13 cellular contexts compared by ENCODE assay signal in the genomic region with DNA sequence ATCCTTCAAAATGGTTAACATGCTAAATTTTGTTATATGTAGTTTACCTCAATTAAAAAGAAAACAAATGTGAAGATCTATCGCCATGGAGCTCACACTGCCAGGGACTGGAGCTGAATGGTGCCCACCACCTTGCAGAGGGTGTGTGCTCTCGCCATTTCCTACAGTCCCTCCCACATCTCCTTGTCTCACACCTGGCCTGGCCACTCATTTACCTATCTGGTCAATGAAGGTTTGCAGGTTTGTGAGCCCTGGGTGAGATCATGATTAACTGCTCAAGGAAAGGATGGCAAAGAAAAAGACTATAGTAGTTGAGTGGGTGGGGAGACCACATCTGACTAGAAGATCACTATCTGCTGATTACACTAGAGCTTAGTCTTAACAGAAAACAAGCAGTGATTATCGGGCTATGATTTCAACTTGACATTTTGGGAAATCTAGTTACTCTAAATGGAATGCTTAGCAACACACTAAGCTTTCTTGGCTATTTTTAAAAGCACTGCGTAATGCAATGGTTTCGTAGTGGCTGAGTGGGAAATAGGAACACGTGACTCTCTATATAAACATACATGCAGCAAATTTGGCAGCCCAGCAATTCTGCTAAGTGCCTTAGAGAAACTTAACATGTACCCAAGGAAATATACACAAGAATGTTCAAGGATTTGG. TPM values are rescaled to one million over a fixed set of nuclear protein-coding genes. Genes with fewer than 3 reads are reported as not detected.
DNase-seq lines count a peak whose midpoint lies in the region; ATAC-seq, FAIRE-seq and TF ChIP-seq lines count a peak whose summit lies in the region.
"Had no signal": no experiment of that assay in that cellular context is flagged by ENCODE, and none has a peak within 500 bp of the region (broad histone marks: within the 10 kb centered on the region; RNA-seq: fewer than 3 reads in every experiment).

No MANE protein-coding gene starts in this region.

- peaks cover 8% of the 10 kb centered on the region for H3K36me3 Mint-ChIP-seq in astrocyte (ENCODE audit: low read depth, unreplicated experiment)

- H3K9me3 ChIP-seq in astrocyte (ENCODE audit: insufficient read depth, low read depth, low read length) (no peaks in the 10 kb centered on the region), heart left ventricle (no peaks in the 10 kb centered on the region)

- peak overlapping the region; percentile 37 for H3K4me2 ChIP-seq in astrocyte (ENCODE audit: low read length)

- peaks cover 18% of the 10 kb centered on the region for H3K4me1 Mint-ChIP-seq in astrocyte (ENCODE audit: low read depth, unreplicated experiment)

- H3K36me3 ChIP-seq in astrocyte (ENCODE audit: insufficient read depth, low read length) (peaks cover 20% of the 10 kb centered on the region), heart left ventricle (peaks cover 0 to 52% (median 20%) of the 10 kb centered on the region in 9 donors)

- intact Hi-C loops in heart left ventricle (cut with DNase I): loop anchor here in 4 of 10 donors (5.0 to 10.0 kb wide), 4 partner anchors 152 to 684 kb away; a partner anchor contains a TSS

- no peak for TF ChIP-seq POLR2A in GM12892 (IDR thresholded peaks at IDR 0.05; ENCODE audit: low read depth, low read length)
- no peak for TF ChIP-seq POLR2A in heart left ventricle (IDR thresholded peaks at IDR 0.05)

- H3K4me1 ChIP-seq in astrocyte (ENCODE audit: insufficient read depth, low read length) (peaks cover 22% of the 10 kb centered on the region), heart left ventricle (peaks cover 0 to 36% (median 16%) of the 10 kb centered on the region in 12 donors)

- ATAC-seq in heart left ventricle: peak; percentile 73 to 84 (median 80)
- no peak for ATAC-seq in HG02678 (IDR thresholded peaks at IDR 0.05; ENCODE audit: unreplicated experiment)

- H3K27ac ChIP-seq in astrocyte (ENCODE audit: low read depth, low read length): peak overlapping the region; percentile 75
- peak overlapping the region; percentile 28 to 86 (median 76) for H3K27ac ChIP-seq in heart left ventricle

- H3K79me2 ChIP-seq in astrocyte (ENCODE audit: insufficient read depth, low read length): peaks cover 14% of the 10 kb centered on the region

- H3K27me3 ChIP-seq in astrocyte (ENCODE audit: insufficient read depth, low read length) (no peaks in the 10 kb centered on the region), heart left ventricle (no peaks in the 10 kb centered on the region)

- 62 to 68% (median 63%) methylated on average over 6 of the region's 6 CpGs for WGBS in heart left ventricle, 4 donors

- no peaks in the 10 kb centered on the region for H4K20me1 ChIP-seq in astrocyte (ENCODE audit: insufficient read depth, low read length)

- no peak overlapping the region for H2AFZ ChIP-seq in astrocyte (ENCODE audit: low read depth, low read length)

- H3K9ac ChIP-seq in astrocyte (ENCODE audit: low read length): peak overlapping the region; percentile 71

- H3K4me3 ChIP-seq in astrocyte (ENCODE audit: insufficient read depth, low read depth, low read length): no peak overlapping the region
- no peak overlapping the region for H3K4me3 ChIP-seq in heart left ventricle

- no peak for TF ChIP-seq CTCF in astrocyte (IDR thresholded peaks at IDR 0.05; ENCODE audit: insufficient read depth, low read depth, low read length)
- TF ChIP-seq CTCF in heart left ventricle (IDR thresholded peaks at IDR 0.05): no peak

- H3K27ac Mint-ChIP-seq in astrocyte (ENCODE audit: unreplicated experiment): no peak overlapping the region

- DNase-seq in GM12892 (ENCODE audit: insufficient read length) (no peak), astrocyte (ENCODE audit: low read depth) (peak; percentile 97), heart left ventricle (peak in 4 of 5 donors; percentile 32 to 44 (median 34)), renal cortical epithelial cell (ENCODE audit: low read depth) (peak; percentile 42), SIG-M5 treated with dmso at 0.1 percent for 504 hours (lab: John Stamatoyannopoulos, UW; ENCODE audit: unreplicated experiment) (no peak), dermis blood vessel endothelial cell (no peak)
- DNase-seq in central memory CD4-positive, alpha-beta T cell: no peak
- DNase-seq: DND-41; midbrain; NCI-H510A; stimulated activated CD4-positive, alpha-beta T cell treated with anti-CD3 and anti-CD28 coated beads, Interleukin-1b, Interleukin-23, amount 100 ng/mL, for 48 hours had no signal

- FAIRE-seq in GM12892 (lab: Jason Lieb, UNC): peak; percentile 5
- peak; percentile 81 for FAIRE-seq in astrocyte (lab: Jason Lieb, UNC)
- FAIRE-seq: endometrium had no signal

- no peaks in the 10 kb centered on the region for H3K9me3 Mint-ChIP-seq in astrocyte (ENCODE audit: unreplicated experiment)

- no peak overlapping the region for H3K4me3 Mint-ChIP-seq in astrocyte (ENCODE audit: unreplicated experiment)

- no peaks in the 10 kb centered on the region for H3K27me3 Mint-ChIP-seq in astrocyte (ENCODE audit: low read depth, unreplicated experiment)

RNA-seq across cellular contexts. Expression of a gene that starts 27.3 kb away (rescaled TPM):
- 46.1 TPM for polyA plus RNA-seq in GM12892 (2012; ENCODE audit: missing spikeins)
- total RNA-seq in astrocyte (58.0 and 64.2 TPM in 2 replicates), heart left ventricle (10 to 100 TPM in 8 of 9 donors, 1 to 10 TPM in 1; 8.7 to 33.1 (median 14.5) TPM), renal cortical epithelial cell (53.8 and 67.5 TPM in 2 replicates), dermis blood vessel endothelial cell (41.7 and 53.7 TPM in 2 replicates)
- 10 to 100 TPM; 10.1 to 20.1 TPM for polyA plus RNA-seq in heart left ventricle

Comparison
In these comparisons a context has a peak if more than half of its experiments do, and no peak if none do; other contexts are left out.
1. DNase-seq: peak in astrocyte (single experiment), heart left ventricle (4 of 5) and renal cortical epithelial cell (single experiment); none in GM12892 (single experiment), SIG-M5 treated with dmso at 0.1 percent for 504 hours (single experiment), dermis blood vessel endothelial cell (single experiment) and central memory CD4-positive, alpha-beta T cell (single experiment).